Comparison of ENCODE assay signal across 8 cellular contexts in the genomic region with DNA sequence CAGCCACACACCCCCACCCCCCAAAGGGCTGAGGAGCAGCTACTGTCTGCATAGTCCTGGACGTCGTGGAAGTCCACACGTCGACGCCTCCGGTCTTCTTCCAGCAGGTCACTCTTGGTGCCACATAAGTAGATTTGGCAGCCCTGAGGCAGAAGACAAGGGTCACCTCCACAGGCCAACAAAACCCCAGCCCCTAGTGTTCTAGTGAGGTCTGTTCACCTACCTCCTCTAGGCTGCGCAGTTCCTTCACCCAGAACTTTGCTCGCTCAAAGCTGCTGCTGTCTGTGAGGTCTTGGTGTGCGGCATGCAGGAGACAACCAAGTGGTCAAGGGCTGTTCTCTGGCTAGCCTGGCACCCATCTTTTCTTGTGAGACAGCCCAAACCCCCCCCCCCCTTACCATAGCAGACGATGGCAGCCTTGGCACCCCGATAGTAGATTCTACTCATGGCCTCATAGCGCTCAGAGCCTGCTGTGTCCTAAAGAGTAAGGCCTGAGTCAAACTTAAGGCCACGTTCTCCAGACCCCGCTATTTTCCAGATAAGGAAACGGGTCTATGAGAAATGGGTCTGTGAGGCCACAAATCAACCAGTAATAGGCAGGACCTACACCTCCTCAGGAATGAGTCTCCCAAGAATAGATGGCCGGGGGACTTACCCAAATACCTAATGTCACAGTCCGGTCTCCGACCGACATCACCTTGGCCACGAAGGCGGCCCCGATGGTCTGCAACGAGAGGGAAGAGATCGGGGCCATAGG. TPM values are rescaled to one million over a fixed set of nuclear protein-coding genes. Genes with fewer than 3 reads are reported as not detected.
DNase-seq lines count a peak whose midpoint lies in the region; ATAC-seq and TF ChIP-seq lines count a peak whose summit lies in the region.

No MANE protein-coding gene starts in this region.

- TF ChIP-seq POLR2A in thyroid gland (IDR thresholded peaks at IDR 0.05) = no peak

- H3K4me1 ChIP-seq in BE2C (no peaks in the 10 kb centered on the region), HUES48 (ENCODE audit: control insufficient read depth, insufficient read depth, low read length) (peaks cover 6% of the 10 kb centered on the region; the same call in 1 of the 2 replicates), adipocyte (ENCODE audit: control insufficient read depth, insufficient read depth, low read length) (peaks cover 55% of the 10 kb centered on the region), thyroid gland (peaks cover 35 to 45% of the 10 kb centered on the region in 2 donors)

- peak; percentile 46 for TF ChIP-seq CTCF in BE2C (IDR thresholded peaks at IDR 0.05; ENCODE audit: low read depth, low read length)
- no peak for TF ChIP-seq CTCF in kidney epithelial cell (IDR thresholded peaks at IDR 0.05; ENCODE audit: insufficient read depth, low read length, poor library complexity, severe bottlenecking)
- TF ChIP-seq CTCF in thyroid gland (IDR thresholded peaks at IDR 0.05) = no peak

- H3K9ac ChIP-seq in HUES48 (ENCODE audit: low read depth, low read length) (no peak overlapping the region), adipocyte (ENCODE audit: low read length) (peak overlapping the region; percentile 97)

- H3K27ac ChIP-seq in HUES48 (ENCODE audit: low read depth, low read length) (no peak overlapping the region), thyroid gland (peak overlapping the region in 2 of 3 donors; percentile 61 to 75)

- H3K4me3 ChIP-seq in BE2C (ENCODE audit: low read depth, low read length) (peak overlapping the region; percentile 90), HUES48 (ENCODE audit: low read depth, low read length) (peak overlapping the region; percentile 96), adipocyte (ENCODE audit: low read length) (peak overlapping the region; percentile 99), kidney epithelial cell (ENCODE audit: low read depth, low read length) (peak overlapping the region; percentile 80), thyroid gland (replicated peaks in 1 of 3) (peak overlapping the region in 2 of 3 donors; percentile 9 to 90)

- no peak for ATAC-seq in GM19351 (IDR thresholded peaks at IDR 0.05; ENCODE audit: unreplicated experiment)
- ATAC-seq in HG03095 (IDR thresholded peaks at IDR 0.05; ENCODE audit: unreplicated experiment) = no peak
- ATAC-seq in GM21528 (IDR thresholded peaks at IDR 0.05; ENCODE audit: low FRiP score, unreplicated experiment) = no peak

- no peaks in the 10 kb centered on the region for H3K27me3 ChIP-seq in BE2C
- no peaks in the 10 kb centered on the region for H3K27me3 ChIP-seq in HUES48 (ENCODE audit: control insufficient read depth, insufficient read depth, low read length)
- no peaks in the 10 kb centered on the region for H3K27me3 ChIP-seq in adipocyte (replicated peaks; ENCODE audit: control insufficient read depth, insufficient read depth, low read length)
- H3K27me3 ChIP-seq in kidney epithelial cell (ENCODE audit: control insufficient read depth, insufficient read depth, low read length) = no peaks in the 10 kb centered on the region
- H3K27me3 ChIP-seq in thyroid gland = no peaks in the 10 kb centered on the region

- DNase-seq in BE2C (peak; percentile 47), adipocyte (ENCODE audit: low read depth) (peak; percentile 28), kidney epithelial cell (ENCODE audit: low read depth) (no peak), thyroid gland (no peak)

- peaks cover 38% of the 10 kb centered on the region for H3K36me3 ChIP-seq in BE2C
- peaks cover 42% of the 10 kb centered on the region for H3K36me3 ChIP-seq in HUES48 (ENCODE audit: control insufficient read depth, insufficient read depth, low read length)
- H3K36me3 ChIP-seq in adipocyte (ENCODE audit: control insufficient read depth, insufficient read depth, low read length, severe bottlenecking) = peaks cover 24% of the 10 kb centered on the region
- peaks cover 1% of the 10 kb centered on the region for H3K36me3 ChIP-seq in kidney epithelial cell (ENCODE audit: control insufficient read depth, insufficient read depth, low read length)
- peaks cover 7 to 16% of the 10 kb centered on the region in 2 donors for H3K36me3 ChIP-seq in thyroid gland

- H3K9me3 ChIP-seq in BE2C = no peaks in the 10 kb centered on the region
- H3K9me3 ChIP-seq in HUES48 (ENCODE audit: control insufficient read depth, insufficient read depth, low read length) = no peaks in the 10 kb centered on the region
- no peaks in the 10 kb centered on the region for H3K9me3 ChIP-seq in adipocyte (ENCODE audit: control insufficient read depth, low read length)
- no peaks in the 10 kb centered on the region for H3K9me3 ChIP-seq in thyroid gland

- intact Hi-C loops in thyroid gland (cut with DNase I) = no loop called here

- 33 to 54% methylated on average over 11 to 17 of the region's 24 CpGs for WGBS in thyroid gland, 2 donors

RNA-seq across cellular contexts. Expression of gene RAB24, which starts 1.0 kb away (rescaled TPM):
- 68.6 TPM for polyA plus RNA-seq in BE2C (2012; ENCODE audit: insufficient read depth, insufficient read length, low read depth)
- total RNA-seq in kidney epithelial cell = 28.3 and 35.9 TPM in 2 replicates
- 10 to 100 TPM; 18.7 to 53.3 (median 26.3) TPM for total RNA-seq in thyroid gland

RNA-seq across cellular contexts. Expression of gene PRELID1, which starts 1.1 kb away (rescaled TPM):
- 514 TPM for polyA plus RNA-seq in BE2C (2012; ENCODE audit: insufficient read depth, insufficient read length, low read depth)
- total RNA-seq in kidney epithelial cell (178 and 199 TPM in 2 replicates), thyroid gland (10 to 100 TPM; 52.8 to 83.2 (median 57.9) TPM)

RNA-seq across cellular contexts. Expression of gene MXD3, which starts 9.2 kb away (rescaled TPM):
- 10.6 TPM for polyA plus RNA-seq in BE2C (2012; ENCODE audit: insufficient read depth, insufficient read length, low read depth)
- total RNA-seq in kidney epithelial cell (3.4 and 6.6 TPM in 2 replicates), thyroid gland (10 to 100 TPM in 1 of 4 donors, 1 to 10 TPM in 3; 2.0 to 11.7 (median 7.8) TPM)

RNA-seq across cellular contexts. Expression of gene LMAN2, which starts 48.9 kb away (rescaled TPM):
- polyA plus RNA-seq in BE2C (2012; ENCODE audit: insufficient read depth, insufficient read length, low read depth) = 463 TPM
- total RNA-seq in kidney epithelial cell (279 and 308 TPM in 2 replicates), thyroid gland (100 to 1,000 TPM; 309 to 465 (median 383) TPM)

RNA-seq across cellular contexts. Expression of gene RGS14, which starts 55.2 kb away (rescaled TPM):
- 11.1 TPM for polyA plus RNA-seq in BE2C (2012; ENCODE audit: insufficient read depth, insufficient read length, low read depth)
- total RNA-seq in kidney epithelial cell (14.5 and 22.9 TPM in 2 replicates), thyroid gland (10 to 100 TPM; 22.9 to 42.7 (median 26.7) TPM)

Comparison
In these comparisons a context has a peak if more than half of its experiments do, and no peak if none do; other contexts are left out.
1. DNase-seq: peak in BE2C (single experiment) and adipocyte (single experiment); none in kidney epithelial cell (single experiment) and thyroid gland (0 of 2).
2. Peak in every context shown above with its lines, with median percentiles within 50 percentile points of each other: H3K4me3 ChIP-seq.